ENCODE assay signal across 12 cellular contexts in genomic region chr2:222521099-222521498, GRCh38.
A peak's percentile ranks its signal among the peaks of the same experiment; 100 is the strongest.
DNase-seq lines count a peak whose midpoint lies in the region; ATAC-seq and TF ChIP-seq lines count a peak whose summit lies in the region.
"Had no signal": no experiment of that assay in that cellular context is flagged by ENCODE, and none has a peak within 500 bp of the region (broad histone marks: within the 10 kb centered on the region; RNA-seq: fewer than 3 reads in every experiment).

No MANE protein-coding gene starts in this region.

- DNase-seq in glomerular visceral epithelial cell (ENCODE audit: extremely low spot score) (no peak), T-helper 9 cell (no peak), MM.1S (no peak)
- no peak for DNase-seq in stimulated activated CD4-positive, alpha-beta T cell treated with anti-CD3 and anti-CD28 coated beads, Interleukin-2, amount 100 ng/mL, for 24 hours
- DNase-seq: foreskin fibroblast; HFFc6; midbrain; stimulated activated naive B cell treated with anti-CD40 and anti-IgM and Interleukin-4, amounts not matched to agents 10 μg/mL and 1 μg/mL and 100 μg/mL, for 72 hours had no signal

- no peaks in the 10 kb centered on the region for H3K9me3 ChIP-seq in MM.1S (replicated peaks; ENCODE audit: insufficient read depth, low read length)

- TF ChIP-seq CTCF in MM.1S (IDR thresholded peaks at IDR 0.05; ENCODE audit: low read length) = no peak

- no peak overlapping the region for H3K4me2 ChIP-seq in MM.1S (ENCODE audit: low read depth, low read length)

- no peak overlapping the region for H3K9ac ChIP-seq in MM.1S (ENCODE audit: low read length)

- H3K4me1 ChIP-seq in MM.1S (ENCODE audit: low read length) = no peaks in the 10 kb centered on the region

- no peak overlapping the region for H2AFZ ChIP-seq in MM.1S (ENCODE audit: low read length)

- H3F3A ChIP-seq in MM.1S (ENCODE audit: insufficient read depth, low read length) = no peaks in the 10 kb centered on the region

- H3K36me3 ChIP-seq in MM.1S (replicated peaks; ENCODE audit: insufficient read depth, low read length) = no peaks in the 10 kb centered on the region

- H3K4me3 ChIP-seq in MM.1S (ENCODE audit: low read length) = no peak overlapping the region

- H3K27ac ChIP-seq in MM.1S (ENCODE audit: low read length) = no peak overlapping the region

- H4K20me1 ChIP-seq in MM.1S (ENCODE audit: insufficient read depth, low read length) = no peaks in the 10 kb centered on the region

- H3K9me2 ChIP-seq in MM.1S (replicated peaks; ENCODE audit: insufficient read depth, low read length) = no peaks in the 10 kb centered on the region

- peak; percentile 84 for ATAC-seq in GM18499 (IDR thresholded peaks at IDR 0.05; ENCODE audit: insufficient read depth, unreplicated experiment)
- peak; percentile 43 for ATAC-seq in GM19372 (IDR thresholded peaks at IDR 0.05; ENCODE audit: low read depth, unreplicated experiment)
- ATAC-seq in HG02588 (IDR thresholded peaks at IDR 0.05; ENCODE audit: unreplicated experiment) = peak; percentile 74
- ATAC-seq in HG03139 (IDR thresholded peaks at IDR 0.05; ENCODE audit: unreplicated experiment) = peak; percentile 45
- ATAC-seq: stimulated activated naive B cell treated with anti-CD40 and anti-IgM and Interleukin-4, amounts not matched to agents 10 μg/mL and 1 μg/mL and 100 μg/mL, for 72 hours had no signal

- H3K27me3 ChIP-seq in MM.1S (replicated peaks; ENCODE audit: insufficient read depth, low read length) = no peaks in the 10 kb centered on the region

- no peaks in the 10 kb centered on the region for H3K79me2 ChIP-seq in MM.1S (ENCODE audit: low read length)
